Comparison of ENCODE assay signal across 8 cellular contexts in the genomic region with DNA sequence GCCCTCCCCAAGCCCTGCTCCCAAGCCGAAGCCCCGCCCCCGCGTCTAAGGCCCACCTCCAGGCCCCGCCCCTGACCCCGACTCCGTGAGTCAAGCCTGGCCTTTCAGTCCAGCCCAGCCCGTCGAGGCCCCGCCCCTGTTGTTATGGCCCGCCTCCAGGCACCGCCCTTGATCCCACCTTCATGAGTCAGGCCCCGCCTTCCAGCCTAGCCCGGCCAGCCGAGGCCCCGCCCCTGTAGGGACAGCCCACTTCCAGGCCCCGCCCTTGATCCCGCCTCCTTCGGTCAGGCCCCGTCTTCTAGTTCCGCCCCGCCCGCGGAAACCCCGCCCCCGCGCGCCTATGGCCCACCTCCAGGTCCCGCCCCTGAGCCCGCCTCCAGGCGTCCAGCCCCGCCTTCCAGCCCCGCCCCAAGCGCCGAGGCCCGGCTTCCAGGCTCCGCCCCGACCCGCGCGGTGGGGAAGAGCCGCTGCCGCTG. TPM values are rescaled to one million over a fixed set of nuclear protein-coding genes. Genes with fewer than 3 reads are reported as not detected.
DNase-seq lines count a peak whose midpoint lies in the region; ATAC-seq, FAIRE-seq and TF ChIP-seq lines count a peak whose summit lies in the region.

No MANE protein-coding gene starts in this region.

- H3K27me3 ChIP-seq in kidney epithelial cell (ENCODE audit: control insufficient read depth, insufficient read depth, low read length), result no peaks in the 10 kb centered on the region

- no peak for TF ChIP-seq CTCF in kidney epithelial cell (IDR thresholded peaks at IDR 0.05; ENCODE audit: insufficient read depth, low read length, poor library complexity, severe bottlenecking)

- H3K4me3 ChIP-seq in kidney epithelial cell (ENCODE audit: low read depth, low read length), result peak overlapping the region; percentile 76

- ATAC-seq in HG03439 (IDR thresholded peaks at IDR 0.05; ENCODE audit: unreplicated experiment), result peak; percentile 88

- peak; percentile 96 for FAIRE-seq in GM19239 (lab: Jason Lieb, UNC)

- no peaks in the 10 kb centered on the region for H3K36me3 ChIP-seq in kidney epithelial cell (ENCODE audit: control insufficient read depth, insufficient read depth, low read length)

- DNase-seq in AG20443 (ENCODE audit: low spot score) (peak; percentile 99), GM19239 (ENCODE audit: insufficient read length, low spot score) (peak; percentile 96), NCI-H460 (ENCODE audit: extremely low read depth, low read depth) (peak; percentile 96), cerebellar nuclear complex (lab: John Stamatoyannopoulos, UW) (peak; percentile 99 to 100), kidney epithelial cell (ENCODE audit: low read depth) (peak; percentile 70)
- DNase-seq in activated CD4-positive, alpha-beta T cell treated with anti-CD3 and anti-CD28 coated beads for 1 hour, result peak; percentile 100
- DNase-seq in stimulated activated CD4-positive, alpha-beta T cell treated with anti-CD3 and anti-CD28 coated beads, Interleukin-15, amount 100 ng/mL, for 1 hour (ENCODE audit: low read depth in 1 of 2, low spot score in 1 of 2), result peak; percentile 100

RNA-seq across cellular contexts. Expression of a gene that starts 0.2 kb away (rescaled TPM):
- total RNA-seq in NCI-H460 (2014; rRNA removed; shearing (Covaris generic)), result 6.7 and 7.4 TPM in 2 replicates
- 2.5 and 2.7 TPM in 2 replicates for polyA plus RNA-seq in NCI-H460 (2014; cell fraction: nucleus; rRNA removed)
- total RNA-seq in kidney epithelial cell, result 31.5 and 37.0 TPM in 2 replicates

RNA-seq across cellular contexts. Expression of a gene that starts 21.5 kb away (rescaled TPM):
- 9.5 and 11.2 TPM in 2 replicates for total RNA-seq in NCI-H460 (2014; rRNA removed; shearing (Covaris generic))
- 14.1 and 16.9 TPM in 2 replicates for polyA plus RNA-seq in NCI-H460 (2014; cell fraction: nucleus; rRNA removed)
- total RNA-seq in kidney epithelial cell, result 0.21 and 0.41 TPM in 2 replicates

Comparison
In these comparisons a context has a peak if more than half of its experiments do, and no peak if none do; other contexts are left out.
1. Peak in every context shown above with its lines: DNase-seq, ATAC-seq and H3K4me3 ChIP-seq.